23 cellular contexts compared by ENCODE assay signal in the genomic region with DNA sequence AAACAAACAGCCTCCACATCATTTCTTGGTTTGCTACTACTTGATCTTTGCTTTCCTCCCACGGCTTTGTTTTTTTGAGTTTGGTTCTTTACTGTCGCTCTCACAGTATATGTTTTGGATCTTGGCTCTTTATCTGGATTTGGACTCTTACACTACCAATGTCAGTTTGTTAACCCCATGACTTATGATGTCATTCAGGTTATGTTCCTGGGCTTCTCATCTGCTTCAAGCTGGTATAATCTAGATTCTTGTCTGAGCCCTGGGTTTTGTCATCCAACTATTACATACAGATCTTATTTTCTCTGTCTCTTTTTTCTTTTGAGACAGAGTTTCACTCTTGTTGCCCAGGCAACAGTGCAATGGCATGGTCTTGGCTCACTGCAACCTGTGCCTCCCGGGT.
A peak's percentile ranks its signal among the peaks of the same experiment; 100 is the strongest.
DNase-seq lines count a peak whose midpoint lies in the region; ATAC-seq and TF ChIP-seq lines count a peak whose summit lies in the region.
"Had no signal": no experiment of that assay in that cellular context is flagged by ENCODE, and none has a peak within 500 bp of the region (broad histone marks: within the 10 kb centered on the region; RNA-seq: fewer than 3 reads in every experiment).

No MANE protein-coding gene starts in this region.

- H3K27ac Mint-ChIP-seq in activated CD4-positive, alpha-beta T cell treated with anti-CD3 and anti-CD28 coated beads, Interleukin-2, amount 10 ng/mL, durations not matched to agents 7 days and 5 days, result peak overlapping the region; percentile 25
- H3K27ac Mint-ChIP-seq in CD4-positive, alpha-beta T cell, result peak overlapping the region; percentile 6
- H3K27ac Mint-ChIP-seq in T-helper 17 cell, result peak overlapping the region; percentile 51
- peak overlapping the region in 2 of 9 donors; percentile 16 to 17 for H3K27ac Mint-ChIP-seq in naive thymus-derived CD4-positive, alpha-beta T cell
- H3K27ac Mint-ChIP-seq: CD14-positive monocyte, HFFc6 had no signal

- no peak overlapping the region for H3K4me3 Mint-ChIP-seq in activated CD4-positive, alpha-beta T cell treated with anti-CD3 and anti-CD28 coated beads, Interleukin-2, amount 10 ng/mL, durations not matched to agents 7 days and 5 days
- H3K4me3 Mint-ChIP-seq in CD4-positive, alpha-beta T cell, result peak overlapping the region; percentile 18
- no peak overlapping the region for H3K4me3 Mint-ChIP-seq in T-helper 17 cell
- peak overlapping the region in 6 of 10 donors; percentile 5 to 45 (median 27) for H3K4me3 Mint-ChIP-seq in naive thymus-derived CD4-positive, alpha-beta T cell
- H3K4me3 Mint-ChIP-seq: CD14-positive monocyte, HFFc6 had no signal

- no peaks in the 10 kb centered on the region for H3K9me3 Mint-ChIP-seq in activated CD4-positive, alpha-beta T cell treated with anti-CD3 and anti-CD28 coated beads, Interleukin-2, amount 10 ng/mL, durations not matched to agents 7 days and 5 days
- H3K9me3 Mint-ChIP-seq in CD4-positive, alpha-beta T cell, result no peaks in the 10 kb centered on the region
- peaks cover 0 to 1% (median 0%) of the 10 kb centered on the region in 11 donors for H3K9me3 Mint-ChIP-seq in naive thymus-derived CD4-positive, alpha-beta T cell
- H3K9me3 Mint-ChIP-seq: CD4-positive, alpha-beta memory T cell; HFFc6 had no signal

- DNase-seq in activated CD4-positive, alpha-beta T cell treated with anti-CD3 and anti-CD28 coated beads, Interleukin-2, amount 10 ng/mL, durations not matched to agents 7 days and 5 days, result no peak
- no peak for DNase-seq in activated CD4-positive, alpha-beta T cell treated with anti-CD3 and anti-CD28 coated beads, Interleukin-2, amount 50 U/mL, for 4 hours
- DNase-seq in CD4-positive, alpha-beta T cell, result no peak
- DNase-seq in T-helper 17 cell, result no peak
- peak in 4 of 9 donors; percentile 0 to 25 (median 1) for DNase-seq in naive thymus-derived CD4-positive, alpha-beta T cell
- DNase-seq in lower lobe of right lung, result no peak
- DNase-seq: 8988T; ACHN; AML-193; BE2C; Calu3; CD4-positive, alpha-beta memory T cell; COR-L47; DMS53; DMS79 treated with DMSO at 0.1 percent for 48 hours; GF-D8; GOT3; HFFc6 had no signal

- intact Hi-C loops in CD4-positive, alpha-beta T cell (cut with DNase I, micrococcal nuclease), result no loop called here
- intact Hi-C loops in naive thymus-derived CD4-positive, alpha-beta T cell (cut with micrococcal nuclease), result no loop called here
- intact Hi-C loops in lower lobe of right lung (cut with DNase I), result no loop called here

- H3K36me3 ChIP-seq in naive thymus-derived CD4-positive, alpha-beta T cell (ENCODE audit: control insufficient read depth in 2 of 3, insufficient read depth in 3 of 3, low read length in 3 of 3), result no peaks in the 10 kb centered on the region
- H3K36me3 ChIP-seq in lower lobe of right lung, result no peaks in the 10 kb centered on the region
- H3K36me3 ChIP-seq: BE2C; BLaER1 treated with 17β-estradiol and CSF1 and Interleukin-3, amounts not matched to agents 10 nM and 100 nM; HAP-1 had no signal

- CTCF ChIA-PET in activated CD4-positive, alpha-beta T cell treated with anti-CD3 and anti-CD28 coated beads, Interleukin-2, amount 10 ng/mL, durations not matched to agents 7 days and 5 days (lab: Charles Lee), result no interaction called here
- CTCF ChIA-PET in CD4-positive, alpha-beta T cell (lab: Charles Lee), result no interaction called here
- CTCF ChIA-PET in naive thymus-derived CD4-positive, alpha-beta T cell (lab: Charles Lee), result no interaction called here

- H3K27ac ChIP-seq in CD4-positive, alpha-beta T cell (ENCODE audit: low read depth, low read length), result no peak overlapping the region
- no peak overlapping the region for H3K27ac ChIP-seq in naive thymus-derived CD4-positive, alpha-beta T cell (ENCODE audit: low read depth, low read length)
- H3K27ac ChIP-seq in lower lobe of right lung, result no peak overlapping the region
- H3K27ac ChIP-seq: A549; BLaER1 treated with 17β-estradiol and CSF1 and Interleukin-3, amounts not matched to agents 10 nM and 100 nM had no signal

- peaks cover 2% of the 10 kb centered on the region for H3K27me3 Mint-ChIP-seq in activated CD4-positive, alpha-beta T cell treated with anti-CD3 and anti-CD28 coated beads, Interleukin-2, amount 10 ng/mL, durations not matched to agents 7 days and 5 days
- no peaks in the 10 kb centered on the region for H3K27me3 Mint-ChIP-seq in CD4-positive, alpha-beta T cell
- H3K27me3 Mint-ChIP-seq in T-helper 17 cell, result peaks cover 15% of the 10 kb centered on the region
- H3K27me3 Mint-ChIP-seq in naive thymus-derived CD4-positive, alpha-beta T cell, result peaks cover 0 to 4% (median 0%) of the 10 kb centered on the region in 5 donors

- no peaks in the 10 kb centered on the region for H3K9me3 ChIP-seq in CD4-positive, alpha-beta T cell (ENCODE audit: control insufficient read depth, low read length)
- H3K9me3 ChIP-seq in T-helper 17 cell (ENCODE audit: control insufficient read depth, low read length, poor library complexity, severe bottlenecking), result no peaks in the 10 kb centered on the region
- no peaks in the 10 kb centered on the region for H3K9me3 ChIP-seq in naive thymus-derived CD4-positive, alpha-beta T cell (ENCODE audit: control insufficient read depth in 2 of 3, low read length in 3 of 3)
- no peaks in the 10 kb centered on the region for H3K9me3 ChIP-seq in lower lobe of right lung
- H3K9me3 ChIP-seq: A549; BE2C; BLaER1 treated with 17β-estradiol and CSF1 and Interleukin-3, amounts not matched to agents 10 nM and 100 nM; HAP-1 had no signal

- peak; percentile 58 for ATAC-seq in CD4-positive, alpha-beta T cell (ENCODE audit: poor library complexity)
- ATAC-seq in T-helper 17 cell, result no peak
- ATAC-seq in naive thymus-derived CD4-positive, alpha-beta T cell, result no peak
- no peak for ATAC-seq in GM21576 (IDR thresholded peaks at IDR 0.05; ENCODE audit: unreplicated experiment)
- no peak for ATAC-seq in lower lobe of right lung
- ATAC-seq: A549 had no signal

- no peaks in the 10 kb centered on the region for H3K36me3 Mint-ChIP-seq in activated CD4-positive, alpha-beta T cell treated with anti-CD3 and anti-CD28 coated beads, Interleukin-2, amount 10 ng/mL, durations not matched to agents 7 days and 5 days (ENCODE audit: low read depth)
- no peaks in the 10 kb centered on the region for H3K36me3 Mint-ChIP-seq in CD4-positive, alpha-beta T cell (ENCODE audit: low read depth)
- H3K36me3 Mint-ChIP-seq in T-helper 17 cell (ENCODE audit: low read depth), result no peaks in the 10 kb centered on the region
- no peaks in the 10 kb centered on the region for H3K36me3 Mint-ChIP-seq in naive thymus-derived CD4-positive, alpha-beta T cell
- H3K36me3 Mint-ChIP-seq: CD14-positive monocyte; CD4-positive, alpha-beta memory T cell had no signal

- TF ChIP-seq CTCF in CD4-positive, alpha-beta T cell (IDR thresholded peaks at IDR 0.05), result no peak
- no peak for TF ChIP-seq CTCF in lower lobe of right lung (IDR thresholded peaks at IDR 0.05)

- H3K27me3 ChIP-seq in CD4-positive, alpha-beta T cell (ENCODE audit: control insufficient read depth, insufficient read depth, low read length), result no peaks in the 10 kb centered on the region
- peaks cover 0 to 3% of the 10 kb centered on the region in 2 donors for H3K27me3 ChIP-seq in naive thymus-derived CD4-positive, alpha-beta T cell (ENCODE audit: control insufficient read depth in 2 of 2, insufficient read depth in 2 of 2, low read length in 2 of 2)
- H3K27me3 ChIP-seq in lower lobe of right lung (ENCODE audit: low read depth), result no peaks in the 10 kb centered on the region
- H3K27me3 ChIP-seq: BE2C had no signal

- POLR2A ChIA-PET in activated CD4-positive, alpha-beta T cell treated with anti-CD3 and anti-CD28 coated beads, Interleukin-2, amount 10 ng/mL, durations not matched to agents 7 days and 5 days (lab: Charles Lee), result no interaction called here
- POLR2A ChIA-PET in CD4-positive, alpha-beta T cell (lab: Charles Lee), result no interaction called here
- POLR2A ChIA-PET in naive thymus-derived CD4-positive, alpha-beta T cell (lab: Charles Lee), result no interaction called here

- no peak overlapping the region for H3K4me3 ChIP-seq in naive thymus-derived CD4-positive, alpha-beta T cell (ENCODE audit: low read length)
- H3K4me3 ChIP-seq in lower lobe of right lung, result no peak overlapping the region
- H3K4me3 ChIP-seq: A549; BLaER1 treated with 17β-estradiol and CSF1 and Interleukin-3, amounts not matched to agents 10 nM and 100 nM; HAP-1 had no signal

- H3K4me1 ChIP-seq in naive thymus-derived CD4-positive, alpha-beta T cell (ENCODE audit: control insufficient read depth in 2 of 2, insufficient read depth in 2 of 2, low read length in 2 of 2), result no peaks in the 10 kb centered on the region
- H3K4me1 ChIP-seq in lower lobe of right lung, result no peaks in the 10 kb centered on the region
- H3K4me1 ChIP-seq: A549; BE2C; BLaER1 treated with 17β-estradiol and CSF1 and Interleukin-3, amounts not matched to agents 10 nM and 100 nM; HAP-1 had no signal

- peaks cover 7% of the 10 kb centered on the region for H3K4me1 Mint-ChIP-seq in activated CD4-positive, alpha-beta T cell treated with anti-CD3 and anti-CD28 coated beads, Interleukin-2, amount 10 ng/mL, durations not matched to agents 7 days and 5 days
- H3K4me1 Mint-ChIP-seq in CD4-positive, alpha-beta T cell (ENCODE audit: low read depth), result peaks cover 15% of the 10 kb centered on the region
- H3K4me1 Mint-ChIP-seq in T-helper 17 cell, result no peaks in the 10 kb centered on the region
- peaks cover 0 to 10% (median 4%) of the 10 kb centered on the region in 7 donors for H3K4me1 Mint-ChIP-seq in naive thymus-derived CD4-positive, alpha-beta T cell
- H3K4me1 Mint-ChIP-seq: CD4-positive, alpha-beta memory T cell had no signal

Comparison
In these comparisons a context has a peak if more than half of its experiments do, and no peak if none do; other contexts are left out.
1. H3K4me3 Mint-ChIP-seq: peak in CD4-positive, alpha-beta T cell (single experiment) and naive thymus-derived CD4-positive, alpha-beta T cell (6 of 10); none in activated CD4-positive, alpha-beta T cell treated with anti-CD3 and anti-CD28 coated beads, Interleukin-2, amount 10 ng/mL, durations not matched to agents 7 days and 5 days (single experiment) and T-helper 17 cell (single experiment).